14 cellular contexts compared by ENCODE assay signal in the genomic region with DNA sequence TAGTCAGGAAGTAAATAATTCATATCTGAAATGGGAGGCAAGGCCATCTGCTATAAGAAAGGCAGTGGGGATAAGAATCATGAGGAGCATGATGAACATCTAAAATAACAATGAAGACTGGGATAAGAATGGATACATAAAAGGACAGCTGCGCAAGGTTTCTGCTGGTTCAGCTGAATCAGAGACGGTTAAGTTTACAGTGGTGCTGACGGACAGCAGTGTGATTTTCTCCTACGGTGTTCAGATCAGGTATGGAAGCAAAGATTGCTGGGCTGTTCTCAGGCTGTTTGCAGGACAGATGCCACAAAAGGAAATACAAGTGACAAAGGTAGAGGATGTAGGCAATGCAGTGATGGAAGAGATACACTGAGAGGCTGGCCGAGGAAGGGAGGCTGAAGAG. TPM values are rescaled to one million over a fixed set of nuclear protein-coding genes. Genes with fewer than 3 reads are reported as not detected.
A peak's percentile ranks its signal among the peaks of the same experiment; 100 is the strongest.
DNase-seq lines count a peak whose midpoint lies in the region; ATAC-seq, FAIRE-seq and TF ChIP-seq lines count a peak whose summit lies in the region.
"Had no signal": no experiment of that assay in that cellular context is flagged by ENCODE, and none has a peak within 500 bp of the region (broad histone marks: within the 10 kb centered on the region; RNA-seq: fewer than 3 reads in every experiment).

No MANE protein-coding gene starts in this region.

- no peaks in the 10 kb centered on the region for H3K79me1 ChIP-seq in H1 (ENCODE audit: low read depth, low read length)

- TF ChIP-seq RAD21 in SK-N-SH (IDR thresholded peaks at IDR 0.05; ENCODE audit: low read length) (no peak), H1 (IDR thresholded peaks at IDR 0.05 in 1 of 2, conservative IDR thresholded peaks at IDR 0.05 in 1 of 2; ENCODE audit: low read depth in 2 of 2, low read length in 2 of 2) (no peak)

- peaks cover 14 to 27% of the 10 kb centered on the region in 2 experiments for H3K36me3 ChIP-seq in SK-N-SH (replicated peaks in 1 of 2; ENCODE audit: control insufficient read depth in 1 of 2, insufficient read depth in 2 of 2, low read length in 1 of 2)
- H3K36me3 ChIP-seq in H1 (ENCODE audit: control insufficient read depth in 2 of 4, insufficient read depth in 4 of 4, low read length in 3 of 4) = peaks cover 3 to 28% (median 17%) of the 10 kb centered on the region in 4 experiments

- H2BK20ac ChIP-seq in H1 (ENCODE audit: low read length) = no peak overlapping the region

- H2AFZ ChIP-seq in SK-N-SH (ENCODE audit: low read depth) = no peak overlapping the region
- H2AFZ ChIP-seq in H1 (ENCODE audit: low read length) = no peak overlapping the region

- H3K79me2 ChIP-seq in SK-N-SH (ENCODE audit: insufficient read depth) (peaks cover 19% of the 10 kb centered on the region; the same call in 1 of the 2 replicates), H1 (ENCODE audit: control insufficient read depth in 1 of 2, insufficient read depth in 2 of 2, low read length in 2 of 2) (peaks cover 0 to 1% of the 10 kb centered on the region in 2 experiments; a peak in 1 of 4 replicates)

- no peak overlapping the region for H4K8ac ChIP-seq in H1 (ENCODE audit: extremely low read depth, insufficient read depth, low read length)

- H3K9ac ChIP-seq in SK-N-SH (no peak overlapping the region), H1 (replicated peaks in 1 of 4; ENCODE audit: extremely low read depth in 1 of 4, low read depth in 3 of 4, low read length in 3 of 4) (no peak overlapping the region)

- no peak for FAIRE-seq in H1 (lab: Jason Lieb, UNC)

- H3K4me1 Mint-ChIP-seq in stimulated activated naive CD8-positive, alpha-beta T cell treated with anti-CD3 and anti-CD28 coated beads, Interleukin-15, Interleukin-2, amounts not matched to agents 100 ng/mL and 50 ng/mL, for 24 hours (ENCODE audit: low read depth) = peaks cover 47% of the 10 kb centered on the region
- H3K4me1 Mint-ChIP-seq in type B pancreatic cell (ENCODE audit: unreplicated experiment) = no peaks in the 10 kb centered on the region

- no peaks in the 10 kb centered on the region for H3K9me2 ChIP-seq in SK-N-SH

- H3K4me2 ChIP-seq in SK-N-SH = no peak overlapping the region
- H3K4me2 ChIP-seq in H1 (ENCODE audit: insufficient read depth in 1 of 2, low read depth in 2 of 2, low read length in 2 of 2) = no peak overlapping the region
- H3K4me2 ChIP-seq: smooth muscle cell had no signal

- H3K4me3 Mint-ChIP-seq in stimulated activated naive CD8-positive, alpha-beta T cell treated with anti-CD3 and anti-CD28 coated beads, Interleukin-15, Interleukin-2, amounts not matched to agents 100 ng/mL and 50 ng/mL, for 24 hours = no peak overlapping the region
- no peak overlapping the region for H3K4me3 Mint-ChIP-seq in type B pancreatic cell
- H3K4me3 Mint-ChIP-seq: dendritic cell treated with granulocyte-macrophage colony-stimulating factor and Interleukin-4, amounts not matched to agents 40 ng/mL and 50 ng/mL, for 4 days had no signal

- CTCF ChIA-PET in SK-N-SH (lab: Yijun Ruan, JAX) = interaction anchor here (1.0 to 8.0 kb wide), 3 partner anchors 9 to 22 kb away, joined by 3 to 68 read pairs (median 8); partner anchors contain the start of gene CYCS
- CTCF ChIA-PET in H1 (lab: Charles Lee; ENCODE audit: partially characterized antibody) = interaction anchor here (1.1 to 1.5 kb wide), 2 partner anchors 18 to 23 kb away, joined by 4 to 7 read pairs; no protein-coding TSS in a partner anchor

- no peak overlapping the region for H4K5ac ChIP-seq in H1 (ENCODE audit: insufficient read length, low read depth, low read length)

- TF ChIP-seq POLR2A in H1 (IDR thresholded peaks at IDR 0.05; ENCODE audit: control extremely low read depth in 1 of 2, low read depth in 2 of 2, low read length in 2 of 2) = no peak

- H2BK120ac ChIP-seq in H1 (replicated peaks; ENCODE audit: low read depth, low read length) = no peak overlapping the region

- no peak overlapping the region for H3K14ac ChIP-seq in H1 (ENCODE audit: insufficient read length)

- H3K56ac ChIP-seq in H1 (replicated peaks; ENCODE audit: insufficient read length, low read depth, low read length) = no peak overlapping the region

- TF ChIP-seq CTCF in SK-N-SH (IDR thresholded peaks at IDR 0.05) = no peak
- TF ChIP-seq CTCF in H1 (IDR thresholded peaks at IDR 0.05; ENCODE audit: control extremely low read depth in 1 of 3, insufficient read depth in 1 of 3, low read depth in 1 of 3, low read length in 3 of 3) = no peak
- TF ChIP-seq CTCF in type B pancreatic cell (conservative IDR thresholded peaks at IDR 0.05) = no peak

- no peaks in the 10 kb centered on the region for H3K23me2 ChIP-seq in H1 (ENCODE audit: low read depth, low read length)

- H3K27ac ChIP-seq in SK-N-SH (ENCODE audit: low read depth in 2 of 2, low read length in 1 of 2) (no peak overlapping the region), H1 (ENCODE audit: low read depth, low read length) (no peak overlapping the region)

- POLR2A ChIA-PET in SK-N-SH (lab: Yijun Ruan, JAX) (interaction anchor here (0.8 kb wide), 1 partner anchor 9 kb away, joined by 3 read pairs; the partner anchor contains the start of gene CYCS), H1 (lab: Charles Lee; ENCODE audit: partially characterized antibody) (interaction anchor here (1.1 to 7.6 kb wide), 3 partner anchors 9 to 42 kb away, joined by 3 to 89 read pairs (median 4); partner anchors contain the start of gene CYCS)

- 98% methylated on average over 5 of the region's 5 CpGs for WGBS in SK-N-SH (ENCODE audit: low lambda C conversion rate)
- WGBS in H1 (ENCODE audit: extremely low coverage in 1 of 2, insufficient coverage in 1 of 2, insufficient read length in 1 of 2, insufficient replicate concordance in 2 of 2, low coverage in 1 of 2, low lambda C conversion rate in 2 of 2, missing lambda C conversion rate in 1 of 2), 2 experiments = 89% methylated on average over 5 of the region's 5 CpGs; no CpG with 5 or more reads in 1 of the 2 experiments

- H2BK12ac ChIP-seq in H1 (ENCODE audit: low read depth, low read length) = no peak overlapping the region

- no peak overlapping the region for H2BK5ac ChIP-seq in H1 (ENCODE audit: low read depth, low read length)

- peaks cover 50% of the 10 kb centered on the region for H3K36me3 Mint-ChIP-seq in stimulated activated naive CD8-positive, alpha-beta T cell treated with anti-CD3 and anti-CD28 coated beads, Interleukin-15, Interleukin-2, amounts not matched to agents 100 ng/mL and 50 ng/mL, for 24 hours (ENCODE audit: low read depth)
- peaks cover 2% of the 10 kb centered on the region for H3K36me3 Mint-ChIP-seq in type B pancreatic cell

- peaks cover 12% of the 10 kb centered on the region for H3F3A ChIP-seq in SK-N-SH (replicated peaks; ENCODE audit: insufficient read depth)

- TF ChIP-seq EP300 in SK-N-SH (IDR thresholded peaks at IDR 0.05; ENCODE audit: borderline replicate concordance in 1 of 2, low read depth in 1 of 2, low read length in 1 of 2) (no peak), H1 (IDR thresholded peaks at IDR 0.05; ENCODE audit: borderline replicate concordance in 1 of 2, low read depth in 2 of 2, low read length in 2 of 2) (no peak)

- H4K91ac ChIP-seq in H1 (replicated peaks; ENCODE audit: insufficient read length, low read length) = no peak overlapping the region

- H3K27ac Mint-ChIP-seq in stimulated activated naive CD8-positive, alpha-beta T cell treated with anti-CD3 and anti-CD28 coated beads, Interleukin-15, Interleukin-2, amounts not matched to agents 100 ng/mL and 50 ng/mL, for 24 hours = peak overlapping the region; percentile 59
- H3K27ac Mint-ChIP-seq in type B pancreatic cell = peak overlapping the region; percentile 5

- H3K9me3 ChIP-seq in SK-N-SH = no peaks in the 10 kb centered on the region
- no peaks in the 10 kb centered on the region for H3K9me3 ChIP-seq in H1 (ENCODE audit: insufficient read depth in 2 of 2, low read depth in 1 of 2, low read length in 1 of 2)
- H3K9me3 ChIP-seq: esophagus squamous epithelium had no signal

- H3K18ac ChIP-seq in H1 (ENCODE audit: extremely low read depth, low read length) = no peak overlapping the region

- no peak overlapping the region for H3K4me3 ChIP-seq in SK-N-SH (ENCODE audit: low read depth in 2 of 2, low read length in 1 of 2)
- no peak overlapping the region for H3K4me3 ChIP-seq in H1 (ENCODE audit: extremely low read depth in 1 of 4, insufficient read depth in 2 of 4, low read depth in 3 of 4, low read length in 4 of 4)
- H3K4me3 ChIP-seq: esophagus squamous epithelium, smooth muscle cell had no signal

- no peak for ATAC-seq in stimulated activated naive CD8-positive, alpha-beta T cell treated with anti-CD3 and anti-CD28 coated beads, Interleukin-15, Interleukin-2, amounts not matched to agents 100 U/mL and 50 U/mL, for 24 hours

- no peak overlapping the region for H2BK15ac ChIP-seq in H1 (ENCODE audit: low read length)

- DNase-seq in stimulated activated naive CD8-positive, alpha-beta T cell treated with anti-CD3 and anti-CD28 coated beads, Interleukin-15, Interleukin-2, amounts not matched to agents 100 U/mL and 50 U/mL, for 24 hours = no peak
- DNase-seq in SK-N-SH (no peak), H1 (ENCODE audit: low read depth in 1 of 2, low spot score in 2 of 2) (no peak), type B pancreatic cell (ENCODE audit: extremely low spot score, unreplicated experiment) (no peak), RPMI8226 (no peak), NCI-H1694 (lab: John Stamatoyannopoulos, UW) (no peak), AML-193 (lab: John Stamatoyannopoulos, UW) (no peak)
- DNase-seq: activated T-cell treated with anti-CD3 and anti-CD28 coated beads, Interleukin-2, amount 50 U/mL, for 4 hours; esophagus squamous epithelium; NCI-H146; NCI-H345 had no signal

- H3K4me1 ChIP-seq in SK-N-SH (ENCODE audit: control insufficient read depth in 1 of 2, insufficient read depth in 2 of 2, low read depth in 1 of 2, low read length in 1 of 2) (no peaks in the 10 kb centered on the region), H1 (replicated peaks in 1 of 4; ENCODE audit: control insufficient read depth in 3 of 4, insufficient read depth in 4 of 4, low read length in 3 of 4) (no peaks in the 10 kb centered on the region)

- H3K27me3 ChIP-seq in SK-N-SH (ENCODE audit: insufficient read depth) (no peaks in the 10 kb centered on the region), H1 (replicated peaks in 1 of 4; ENCODE audit: control insufficient read depth in 3 of 4, extremely low read depth in 1 of 4, insufficient read depth in 3 of 4, low read length in 3 of 4) (no peaks in the 10 kb centered on the region)
- H3K27me3 ChIP-seq: esophagus squamous epithelium had no signal

- H4K20me1 ChIP-seq in SK-N-SH (ENCODE audit: insufficient read depth) (peaks cover 4% of the 10 kb centered on the region; the same call in 1 of the 2 replicates), H1 (replicated peaks in 1 of 2; ENCODE audit: control insufficient read depth in 1 of 2, insufficient read depth in 2 of 2, low read length in 2 of 2) (peaks cover 0 to 4% of the 10 kb centered on the region in 2 experiments)

- H2AK5ac ChIP-seq in H1 (ENCODE audit: low read depth, low read length) = no peak overlapping the region

- no peaks in the 10 kb centered on the region for H3K9me3 Mint-ChIP-seq in stimulated activated naive CD8-positive, alpha-beta T cell treated with anti-CD3 and anti-CD28 coated beads, Interleukin-15, Interleukin-2, amounts not matched to agents 100 ng/mL and 50 ng/mL, for 24 hours
- H3K9me3 Mint-ChIP-seq in type B pancreatic cell = no peaks in the 10 kb centered on the region
- H3K9me3 Mint-ChIP-seq: activated T-cell treated with anti-CD3 and anti-CD28 coated beads, Interleukin-2, amount 50 U/mL, for 4 hours; dendritic cell treated with granulocyte-macrophage colony-stimulating factor and Interleukin-4, amounts not matched to agents 40 ng/mL and 50 ng/mL, for 4 days had no signal

- no peaks in the 10 kb centered on the region for H3K27me3 Mint-ChIP-seq in stimulated activated naive CD8-positive, alpha-beta T cell treated with anti-CD3 and anti-CD28 coated beads, Interleukin-15, Interleukin-2, amounts not matched to agents 100 ng/mL and 50 ng/mL, for 24 hours
- no peaks in the 10 kb centered on the region for H3K27me3 Mint-ChIP-seq in type B pancreatic cell
- H3K27me3 Mint-ChIP-seq: dendritic cell treated with granulocyte-macrophage colony-stimulating factor and Interleukin-4, amounts not matched to agents 40 ng/mL and 50 ng/mL, for 4 days had no signal

- no peak overlapping the region for H3K4ac ChIP-seq in H1 (replicated peaks; ENCODE audit: insufficient read length, low read depth, low read length)

- no peak overlapping the region for H3K23ac ChIP-seq in H1 (ENCODE audit: insufficient read length)

RNA-seq across cellular contexts. Expression of gene CYCS, which starts 8.4 kb away (rescaled TPM):
- polyA plus RNA-seq in SK-N-SH (2012; rRNA removed) = 22.9 and 23.8 TPM in 2 replicates
- polyA plus RNA-seq in SK-N-SH (2012; cell fraction: cytosol; rRNA removed) = 39.2 and 65.4 TPM in 2 replicates
- 5.1 and 12.5 TPM in 2 replicates for polyA plus RNA-seq in SK-N-SH (2012; cell fraction: nucleus; rRNA removed)
- 229 and 231 TPM in 2 replicates for total RNA-seq in H1 (2021; fragmentation: NEBNext Ultra II Directional; extraction: Animal tissue kit (Norgen Biotek cat#: 25700))
- polyA plus RNA-seq in H1 (2011; rRNA removed) = 18.4 and 48.6 TPM in 2 replicates
- polyA plus RNA-seq in H1 (2011; cell fraction: cytosol; rRNA removed) = 54.2 TPM
- 10.0 TPM for polyA plus RNA-seq in H1 (2011; cell fraction: nucleus; rRNA removed)
- 113 to 197 TPM (median 125 TPM) in 4 replicates for polyA plus RNA-seq in H1 (2012, experiment 1 of 2)
- polyA plus RNA-seq in H1 (2012, experiment 2 of 2) = 13.9 TPM
- polyA plus RNA-seq in H1 (2013, experiment 1 of 2) = 182 TPM
- 197 TPM for polyA plus RNA-seq in H1 (2013, experiment 2 of 2)
- polyA minus RNA-seq in H1 (2011; rRNA and poly(A)+ RNA removed) = 13.4 and 27.5 TPM in 2 replicates
- polyA minus RNA-seq in H1 (2011; cell fraction: cytosol; rRNA and poly(A)+ RNA removed) = 41.8 TPM
- 33.4 TPM for polyA minus RNA-seq in H1 (2011; cell fraction: nucleus; rRNA and poly(A)+ RNA removed)
- 111 and 150 TPM in 2 replicates for total RNA-seq in type B pancreatic cell (ENCODE audit: low replicate concordance)
